ENCODE assay signal across 9 cellular contexts in the genomic region with DNA sequence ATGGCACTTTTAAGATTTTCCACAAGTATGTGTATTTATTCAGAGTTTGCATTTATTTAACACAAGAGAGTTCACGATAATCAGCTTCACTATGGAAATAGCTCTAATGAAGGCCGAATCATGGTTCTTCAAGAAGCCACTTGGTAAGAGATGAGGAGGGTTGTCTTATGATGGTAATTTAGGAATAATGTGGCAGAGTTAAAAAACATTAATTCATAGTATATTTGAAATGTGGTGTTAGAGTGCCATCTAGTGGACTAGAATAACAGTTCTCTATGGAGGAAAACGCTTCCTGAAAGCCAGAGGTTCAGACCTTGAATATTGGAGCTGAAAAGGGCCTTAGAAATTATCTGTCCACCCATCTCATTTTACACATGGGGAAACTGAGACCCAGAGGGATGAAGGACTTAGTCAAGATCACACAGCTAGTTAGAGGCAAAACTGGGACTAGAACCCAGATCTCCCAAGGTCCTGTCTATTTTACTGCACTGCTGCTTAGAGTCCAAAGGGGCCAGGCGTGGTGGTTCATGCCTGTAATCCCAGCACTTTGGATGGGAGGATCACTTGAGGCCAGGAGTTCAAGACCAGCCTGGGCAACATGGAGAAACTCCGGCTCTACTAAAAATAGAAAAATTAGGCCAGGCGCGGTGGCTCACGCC. TPM values are rescaled to one million over a fixed set of nuclear protein-coding genes. Genes with fewer than 3 reads are reported as not detected.
DNase-seq lines count a peak whose midpoint lies in the region; ATAC-seq, FAIRE-seq and TF ChIP-seq lines count a peak whose summit lies in the region.
"Had no signal": no experiment of that assay in that cellular context is flagged by ENCODE, and none has a peak within 500 bp of the region (broad histone marks: within the 10 kb centered on the region; RNA-seq: fewer than 3 reads in every experiment).

No MANE protein-coding gene starts in this region.

- peaks cover 0 to 33% (median 4%) of the 10 kb centered on the region in 3 donors for H3K4me1 Mint-ChIP-seq in naive B cell

- FAIRE-seq in HTR-8/SVneo (lab: Jason Lieb, UNC): peak; percentile 4
- FAIRE-seq in endothelial cell of umbilical vein (lab: Jason Lieb, UNC): peak; percentile 21

- no peak overlapping the region for H3K4me2 ChIP-seq in endothelial cell of umbilical vein (ENCODE audit: insufficient read depth, low read length)

- H3K9me3 Mint-ChIP-seq in naive B cell: no peaks in the 10 kb centered on the region

- H3K36me3 Mint-ChIP-seq in naive B cell: peaks cover 10 to 16% of the 10 kb centered on the region in 2 donors

- no peaks in the 10 kb centered on the region for H3K9me3 ChIP-seq in endothelial cell of umbilical vein (replicated peaks; ENCODE audit: control insufficient read depth, insufficient read depth, low read length)

- POLR2A ChIA-PET in endothelial cell of umbilical vein (lab: Charles Lee): no interaction called here

- H3K4me3 Mint-ChIP-seq in naive B cell: no peak overlapping the region

- H3K27me3 ChIP-seq in endothelial cell of umbilical vein (ENCODE audit: control insufficient read depth in 2 of 2, insufficient read depth in 2 of 2, low read length in 2 of 2): no peaks in the 10 kb centered on the region

- H3K27ac Mint-ChIP-seq in naive B cell: peak overlapping the region in 1 of 6 donors; percentile 8

- intact Hi-C loops in endothelial cell of umbilical vein (cut with micrococcal nuclease): loop anchor here (1.0 to 10.0 kb wide), 5 partner anchors 115 to 461 kb away; a partner anchor contains a TSS

- DNase-seq in DMS114 treated with DMSO at 0.1 percent for 48 hours (lab: John Stamatoyannopoulos, UW; ENCODE audit: unreplicated experiment) (peak; percentile 59), HTR-8/SVneo (ENCODE audit: insufficient read length, low spot score) (peak; percentile 64), RPMI8226 (peak; percentile 61), endothelial cell of umbilical vein (ENCODE audit: low read depth, low spot score) (peak; percentile 61), naive B cell (peak; percentile 43), omental fat pad (ENCODE audit: low spot score) (no peak)

- no peaks in the 10 kb centered on the region for H3K9me1 ChIP-seq in endothelial cell of umbilical vein (replicated peaks; ENCODE audit: control insufficient read depth, extremely low read depth, insufficient read depth, low read length)

- dilution Hi-C loops in endothelial cell of umbilical vein (cut with MboI; ENCODE audit: extremely low pct_ligation_motif_present, low sequenced_read_pairs): no loop called here

- BruUV-seq in endothelial cell of umbilical vein (replicated peaks; lab: Mats Ljungman, UMichigan): no TSS peak

- no peak overlapping the region for H2AFZ ChIP-seq in endothelial cell of umbilical vein (ENCODE audit: low read depth, low read length)

- TF ChIP-seq CTCF in endothelial cell of umbilical vein (IDR thresholded peaks at IDR 0.05; ENCODE audit: extremely low read depth in 1 of 2, insufficient read depth in 1 of 2, low read depth in 1 of 2, low read length in 2 of 2) (peak; percentile 38 to 40), omental fat pad (IDR thresholded peaks at IDR 0.05) (peak in 1 of 3 donors; percentile 17)

- H3K4me3 ChIP-seq in endothelial cell of umbilical vein (replicated peaks in 1 of 3; ENCODE audit: insufficient read depth in 1 of 3, low read depth in 1 of 3, low read length in 3 of 3): no peak overlapping the region
- H3K4me3 ChIP-seq: skin epidermis had no signal

- H3K27me3 Mint-ChIP-seq in naive B cell: no peaks in the 10 kb centered on the region

- H3K9ac ChIP-seq in endothelial cell of umbilical vein (replicated peaks; ENCODE audit: extremely low read depth, insufficient read depth, low read length): no peak overlapping the region

- H3K4me1 ChIP-seq in endothelial cell of umbilical vein (ENCODE audit: control insufficient read depth, extremely low read depth, insufficient read depth, low read length): no peaks in the 10 kb centered on the region

- no peak for TF ChIP-seq POLR2A in endothelial cell of umbilical vein (IDR thresholded peaks at IDR 0.05; ENCODE audit: low read depth, low read length)

- no peak overlapping the region for H3K27ac ChIP-seq in endothelial cell of umbilical vein (ENCODE audit: insufficient read depth, low read depth, low read length)

- CTCF ChIA-PET in endothelial cell of umbilical vein (lab: Charles Lee): interaction anchor here (0.5 to 3.8 kb wide), 31 partner anchors 9 to 673 kb away, joined by 3 to 43 read pairs (median 4); a partner anchor contains a TSS

- H3K79me2 ChIP-seq in endothelial cell of umbilical vein (ENCODE audit: control insufficient read depth, insufficient read depth, low read length): no peaks in the 10 kb centered on the region

- peaks cover 12 to 15% of the 10 kb centered on the region in 2 experiments for H3K36me3 ChIP-seq in endothelial cell of umbilical vein (ENCODE audit: control insufficient read depth in 2 of 2, extremely low read depth in 1 of 2, insufficient read depth in 2 of 2, low read length in 2 of 2)

- no peaks in the 10 kb centered on the region for H4K20me1 ChIP-seq in endothelial cell of umbilical vein (replicated peaks; ENCODE audit: control insufficient read depth, extremely low read depth, insufficient read depth, low read length)

- ATAC-seq in naive B cell (ENCODE audit: low read depth in 2 of 2) (peak in 1 of 2 donors; percentile 49), GM18498 (IDR thresholded peaks at IDR 0.05; ENCODE audit: unreplicated experiment) (no peak), omental fat pad (ENCODE audit: low FRiP score) (no peak), GM18520 (IDR thresholded peaks at IDR 0.05; ENCODE audit: unreplicated experiment) (no peak)

TF ChIP-seq in endothelial cell of umbilical vein, 7 proteins besides CTCF, POLR2A, EP300 and RAD21:
- TF ChIP-seq POLR2AphosphoS5 (IDR thresholded peaks at IDR 0.05; ENCODE audit: insufficient read depth, low read depth, low read length) (no peak), MYC (IDR thresholded peaks at IDR 0.05; ENCODE audit: low read depth, low read length) (no peak), GATA2 (IDR thresholded peaks at IDR 0.05; ENCODE audit: insufficient read depth, insufficient read length, low read depth, low read length) (no peak), JUN (IDR thresholded peaks at IDR 0.05; ENCODE audit: borderline replicate concordance, insufficient read depth, insufficient read length, low read depth) (no peak), FOS (IDR thresholded peaks at IDR 0.05; ENCODE audit: borderline replicate concordance, insufficient read depth, low read length) (no peak), EZH2 (IDR thresholded peaks at IDR 0.05; ENCODE audit: borderline replicate concordance, low read depth, low read length, severe bottlenecking) (no peak)
- TF ChIP-seq, protein P1, sequence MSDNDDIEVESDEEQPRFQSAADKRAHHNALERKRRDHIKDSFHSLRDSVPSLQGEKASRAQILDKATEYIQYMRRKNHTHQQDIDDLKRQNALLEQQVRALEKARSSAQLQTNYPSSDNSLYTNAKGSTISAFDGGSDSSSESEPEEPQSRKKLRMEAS (IDR thresholded peaks at IDR 0.05; ENCODE audit: insufficient read depth, insufficient read length): no peak

RNA-seq across cellular contexts. Expression of a gene that starts 33.8 kb away (rescaled TPM):
- total RNA-seq in endothelial cell of umbilical vein (495 and 508 TPM in 2 replicates), omental fat pad (100 to 1,000 TPM; 193 to 335 (median 207) TPM)
- polyA plus RNA-seq in endothelial cell of umbilical vein (108 and 119 TPM in 2 replicates), naive B cell (ENCODE audit: low read depth in 6 of 6) (10 to 100 TPM in 5 of 6 donors, 1 to 10 TPM in 1; 6.4 to 33.5 (median 30.6) TPM)
- polyA plus RNA-seq in endothelial cell of umbilical vein (2011; cell fraction: cytosol; rRNA removed): 131 and 149 TPM in 2 replicates
- 215 and 290 TPM in 2 replicates for polyA plus RNA-seq in endothelial cell of umbilical vein (2011; cell fraction: nucleus; rRNA removed)
- polyA plus RNA-seq in endothelial cell of umbilical vein (2012): 283 and 399 TPM in 2 replicates
- polyA minus RNA-seq in endothelial cell of umbilical vein: 310 and 339 TPM in 2 replicates
- polyA minus RNA-seq in endothelial cell of umbilical vein (2011; cell fraction: cytosol; rRNA and poly(A)+ RNA removed): 181 TPM
- polyA minus RNA-seq in endothelial cell of umbilical vein (2011; cell fraction: nucleus; rRNA and poly(A)+ RNA removed): 113 and 201 TPM in 2 replicates
